1 cellular context compared by ENCODE assay signal in genomic region chr15:100671858-100672543, GRCh38.
TF ChIP-seq lines count a peak whose summit lies in the region.

No MANE protein-coding gene starts in this region.

TF ChIP-seq in GM23338, 12 proteins besides CTCF, POLR2A, EP300 and RAD21 (continued from another document):
- TF ChIP-seq REST (IDR thresholded peaks at IDR 0.05; ENCODE audit: unreplicated experiment) (no peak), ZNF114 (CRISPR knock-in tag; IDR thresholded peaks at IDR 0.05) (no peak), JUNB (IDR thresholded peaks at IDR 0.05; ENCODE audit: unreplicated experiment) (no peak), NANOG (IDR thresholded peaks at IDR 0.05; ENCODE audit: borderline replicate concordance) (no peak)
